8 cellular contexts compared by ENCODE assay signal in genomic region chr3:160163259-160163878, GRCh38.
DNase-seq lines count a peak whose midpoint lies in the region; ATAC-seq and TF ChIP-seq lines count a peak whose summit lies in the region.
"Had no signal": no experiment of that assay in that cellular context is flagged by ENCODE, and none has a peak within 500 bp of the region (broad histone marks: within the 10 kb centered on the region; RNA-seq: fewer than 3 reads in every experiment).

No MANE protein-coding gene starts in this region.

- in situ Hi-C loops in mammary epithelial cell (cut with MboI; ENCODE audit: low sequenced_read_pairs in 2 of 2): loop anchor here in 1 of 2 donors (5.0 kb wide), 1 partner anchor 179 kb away; no protein-coding TSS in a partner anchor

- H3K27ac Mint-ChIP-seq in neural progenitor cell: peak overlapping the region; percentile 95
- H3K27ac Mint-ChIP-seq: T-helper 1 cell treated with Interleukin-12 subunit alpha and Interleukin-12 subunit beta and Interleukin-4 antibody, amounts not matched to agents 30 μg/mL and 1 μg/mL, for 36 hours had no signal

- H3K9me3 ChIP-seq in mammary epithelial cell (replicated peaks; ENCODE audit: insufficient read depth, low read length): no peaks in the 10 kb centered on the region
- H3K9me3 ChIP-seq in neural progenitor cell (ENCODE audit: low read depth): no peaks in the 10 kb centered on the region

- H3K9ac ChIP-seq in mammary epithelial cell (ENCODE audit: insufficient read depth, low read length): no peak overlapping the region
- H3K9ac ChIP-seq in neural progenitor cell: no peak overlapping the region

- H3K4me1 ChIP-seq in mammary epithelial cell (ENCODE audit: insufficient read depth, low read length) (no peaks in the 10 kb centered on the region), neural progenitor cell (peaks cover 15% of the 10 kb centered on the region)

- TF ChIP-seq CTCF in GM06990 (IDR thresholded peaks at IDR 0.05; ENCODE audit: insufficient read depth, low read length, poor library complexity, severe bottlenecking) (peak; percentile 37), mammary epithelial cell (conservative IDR thresholded peaks at IDR 0.05 in 1 of 2, IDR thresholded peaks at IDR 0.05 in 1 of 2; ENCODE audit: extremely low read depth in 1 of 2, insufficient read depth in 1 of 2, low read depth in 1 of 2, low read length in 2 of 2) (peak; percentile 31 to 46), neural progenitor cell (IDR thresholded peaks at IDR 0.05) (peak; percentile 29)

- H3K4me3 Mint-ChIP-seq in neural progenitor cell: no peak overlapping the region
- H3K4me3 Mint-ChIP-seq: T-helper 1 cell treated with Interleukin-12 subunit alpha and Interleukin-12 subunit beta and Interleukin-4 antibody, amounts not matched to agents 30 μg/mL and 1 μg/mL, for 36 hours had no signal

- no peaks in the 10 kb centered on the region for H4K20me1 ChIP-seq in mammary epithelial cell (ENCODE audit: insufficient read depth, low read length)
- H4K20me1 ChIP-seq in neural progenitor cell (ENCODE audit: low read depth): no peaks in the 10 kb centered on the region

- H2AFZ ChIP-seq in mammary epithelial cell (ENCODE audit: low read depth, low read length): no peak overlapping the region
- no peak overlapping the region for H2AFZ ChIP-seq in neural progenitor cell (replicated peaks)

- dilution Hi-C loops in mammary epithelial cell (cut with HindIII; ENCODE audit: low sequenced_read_pairs): no loop called here

- BruUV-seq in mammary epithelial cell (replicated peaks; lab: Mats Ljungman, UMichigan): no TSS peak

- H3K27ac ChIP-seq in mammary epithelial cell (ENCODE audit: insufficient read depth, low read depth, low read length) (no peak overlapping the region), neural progenitor cell (no peak overlapping the region)

- H3K4me2 ChIP-seq in mammary epithelial cell (ENCODE audit: insufficient read depth, low read depth, low read length): no peak overlapping the region
- peak overlapping the region; percentile 39 for H3K4me2 ChIP-seq in neural progenitor cell

- peaks cover 5% of the 10 kb centered on the region for H3K27me3 Mint-ChIP-seq in neural progenitor cell (ENCODE audit: insufficient read depth, low read depth)

- no peak for DNase-seq in GM06990 (ENCODE audit: extremely low read depth, insufficient read length)
- peak; percentile 24 for DNase-seq in NCI-H1417 treated with DMSO at 0.1 percent for 48 hours (lab: John Stamatoyannopoulos, UW)
- no peak for DNase-seq in mammary epithelial cell
- DNase-seq in neural progenitor cell (ENCODE audit: low spot score): no peak
- DNase-seq in GM19238 (ENCODE audit: insufficient read length, low spot score): no peak

- H3K27me3 ChIP-seq in GM06990 (replicated peaks; ENCODE audit: control insufficient read depth, insufficient read depth, low read length): no peaks in the 10 kb centered on the region
- H3K27me3 ChIP-seq in mammary epithelial cell (ENCODE audit: insufficient read depth, low read length): no peaks in the 10 kb centered on the region
- H3K27me3 ChIP-seq in neural progenitor cell: no peaks in the 10 kb centered on the region

- no peak overlapping the region for H3K4me3 ChIP-seq in GM06990 (replicated peaks; ENCODE audit: low read depth, low read length)
- H3K4me3 ChIP-seq in mammary epithelial cell (replicated peaks in 1 of 3; ENCODE audit: insufficient read depth in 1 of 3, low read depth in 2 of 3, low read length in 3 of 3): no peak overlapping the region
- H3K4me3 ChIP-seq in neural progenitor cell: no peak overlapping the region

- peaks cover 16% of the 10 kb centered on the region for H3F3A ChIP-seq in neural progenitor cell (ENCODE audit: low read depth)

- peaks cover 47% of the 10 kb centered on the region for H3K4me1 Mint-ChIP-seq in neural progenitor cell

- H3K36me3 ChIP-seq in GM06990 (ENCODE audit: control insufficient read depth, insufficient read depth, low read length) (no peaks in the 10 kb centered on the region), mammary epithelial cell (ENCODE audit: insufficient read depth, low read length) (no peaks in the 10 kb centered on the region), neural progenitor cell (no peaks in the 10 kb centered on the region)

- intact Hi-C loops in mammary epithelial cell (cut with micrococcal nuclease): loop anchor here (1.0 to 5.0 kb wide), 5 partner anchors 49 to 324 kb away; no protein-coding TSS in a partner anchor

- H3K79me2 ChIP-seq in mammary epithelial cell (ENCODE audit: insufficient read depth, low read length) (no peaks in the 10 kb centered on the region), neural progenitor cell (ENCODE audit: low read depth) (no peaks in the 10 kb centered on the region)

- peaks cover 6% of the 10 kb centered on the region for H3K9me3 Mint-ChIP-seq in neural progenitor cell
- H3K9me3 Mint-ChIP-seq: T-helper 1 cell treated with Interleukin-12 subunit alpha and Interleukin-12 subunit beta and Interleukin-4 antibody, amounts not matched to agents 30 μg/mL and 1 μg/mL, for 36 hours had no signal

- H3K36me3 Mint-ChIP-seq in neural progenitor cell: no peaks in the 10 kb centered on the region

- CTCF ChIA-PET in mammary epithelial cell (lab: Charles Lee; ENCODE audit: low non-redundant PET): interaction anchor here (0.5 to 0.7 kb wide), 3 partner anchors 282 to 319 kb away, joined by 3 to 8 read pairs (median 7); no protein-coding TSS in a partner anchor

- no peak for ATAC-seq in HG03571 (IDR thresholded peaks at IDR 0.05; ENCODE audit: unreplicated experiment)
- no peak for ATAC-seq in HG03095 (IDR thresholded peaks at IDR 0.05; ENCODE audit: unreplicated experiment)
